In the genomic region with DNA sequence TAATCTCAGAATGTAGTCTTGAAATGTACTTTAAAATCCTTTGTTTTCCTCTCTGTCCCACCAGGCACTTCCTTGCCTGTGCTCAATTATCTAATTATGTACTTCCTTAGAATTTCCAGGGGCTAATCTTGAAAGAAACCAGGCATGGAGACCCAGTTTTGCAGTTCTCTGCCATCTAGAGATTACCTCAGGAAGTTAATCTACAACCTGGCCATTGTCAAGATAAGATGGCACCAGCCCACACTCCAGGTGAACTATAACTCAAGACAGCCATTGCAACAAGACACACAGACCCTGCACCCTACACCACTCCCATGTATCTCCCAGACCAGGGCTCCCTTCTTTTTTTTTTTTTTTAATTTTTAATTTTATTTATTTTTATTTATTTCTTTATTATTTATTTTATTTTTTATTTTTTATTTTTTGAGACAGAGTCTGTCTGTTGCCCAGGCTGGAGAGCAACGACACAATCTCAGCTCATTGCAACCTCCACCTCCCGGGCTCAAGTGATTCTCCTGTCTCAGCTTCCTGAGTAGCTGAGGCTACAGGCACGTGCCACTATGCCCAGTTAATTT, we compare ENCODE assay signal across 29 cellular contexts.
"Had no signal": no experiment of that assay in that cellular context is flagged by ENCODE, and none has a peak within 500 bp of the region (broad histone marks: within the 10 kb centered on the region; RNA-seq: fewer than 3 reads in every experiment).

No MANE protein-coding gene starts in this region.

- H3K4me1 Mint-ChIP-seq: immature natural killer cell; naive thymus-derived CD8-positive, alpha-beta T cell had no signal

- H3K27ac ChIP-seq: body of pancreas, colonic mucosa, dorsolateral prefrontal cortex, gastroesophageal sphincter, hepatocyte, neural progenitor cell, parathyroid adenoma, right atrium auricular region, spleen, testis, transverse colon had no signal

- H3K9me3 ChIP-seq: colonic mucosa, testis had no signal

- H3K79me2 ChIP-seq: hepatocyte, parathyroid adenoma had no signal

- H3K27ac Mint-ChIP-seq: activated naive CD8-positive, alpha-beta T cell; activated T-cell treated with anti-CD3 and anti-CD28 coated beads, Interleukin-2, amount 50 U/mL, for 72 hours; immature natural killer cell; naive thymus-derived CD8-positive, alpha-beta T cell; neural progenitor cell had no signal

- H3K4me3 ChIP-seq: body of pancreas, colonic mucosa, dorsolateral prefrontal cortex, gastroesophageal sphincter, hepatocyte, neural progenitor cell, right atrium auricular region, spleen, testis, transverse colon had no signal

- H3K4me1 ChIP-seq: body of pancreas, colonic mucosa, gastroesophageal sphincter, neural progenitor cell, parathyroid adenoma, right atrium auricular region, spleen, transverse colon had no signal

- H2AFZ ChIP-seq: hepatocyte, neural progenitor cell, parathyroid adenoma had no signal

- DNase-seq: activated CD4-positive, alpha-beta T cell treated with anti-CD3 and anti-CD28 coated beads for 4 hours; activated CD4-positive, alpha-beta T cell treated with anti-CD3 and anti-CD28 coated beads, Interleukin-2, amount 50 U/mL, for 4 hours; activated naive CD4-positive, alpha-beta T cell; activated T-cell treated with anti-CD3 and anti-CD28 coated beads for 4 hours; activated T-cell treated with anti-CD3 and anti-CD28 coated beads, Interleukin-2, amount 50 U/mL, for 72 hours; anterior cingulate cortex; body of pancreas; cerebellar nuclear complex; colonic mucosa; dorsolateral prefrontal cortex; effector memory CD4-positive, alpha-beta T cell; immature natural killer cell; kidney; left colon; naive thymus-derived CD8-positive, alpha-beta T cell; occipital lobe; spleen; stimulated activated naive CD4-positive, alpha-beta T cell treated with Interleukin-2 at 50 U/mL for 16 hours; T-helper 2 cell; testis; transverse colon had no signal

- H3K36me3 ChIP-seq: colonic mucosa, gastroesophageal sphincter, neural progenitor cell, right atrium auricular region, spleen, transverse colon had no signal

- H3K4me2 ChIP-seq: hepatocyte, neural progenitor cell had no signal

- FAIRE-seq: endothelial cell of umbilical vein, kidney, urothelium cell line had no signal

- ATAC-seq: activated T-cell treated with anti-CD3 and anti-CD28 coated beads, Interleukin-2, amount 50 U/mL, for 72 hours; body of pancreas; gastroesophageal sphincter; left colon; naive thymus-derived CD8-positive, alpha-beta T cell had no signal

- H3K9ac ChIP-seq: neural progenitor cell, parathyroid adenoma had no signal

- H3K4me3 Mint-ChIP-seq: activated naive CD8-positive, alpha-beta T cell; activated T-cell treated with anti-CD3 and anti-CD28 coated beads, Interleukin-2, amount 50 U/mL, for 72 hours; immature natural killer cell; naive thymus-derived CD8-positive, alpha-beta T cell; neural progenitor cell had no signal

- H3K27me3 ChIP-seq: body of pancreas, colonic mucosa, dorsolateral prefrontal cortex, gastroesophageal sphincter, hepatocyte, neural progenitor cell, right atrium auricular region, spleen, testis, transverse colon had no signal
